Comparison of ENCODE assay signal across 8 cellular contexts in genomic region chr2:127410871-127411396, GRCh38. TPM values are rescaled to one million over a fixed set of nuclear protein-coding genes. Genes with fewer than 3 reads are reported as not detected.
DNase-seq lines count a peak whose midpoint lies in the region; ATAC-seq and TF ChIP-seq lines count a peak whose summit lies in the region.

No MANE protein-coding gene starts in this region.

- H3K27me3 ChIP-seq in lung (ENCODE audit: control insufficient read depth, insufficient read depth), result no peaks in the 10 kb centered on the region

- H3K4me3 ChIP-seq in lung, result no peak overlapping the region

- H3K36me3 ChIP-seq in lung (ENCODE audit: control insufficient read depth in 2 of 2, insufficient read depth in 2 of 2, low read length in 2 of 2), result no peaks in the 10 kb centered on the region

- no peaks in the 10 kb centered on the region for H3K9me3 ChIP-seq in lung (ENCODE audit: control insufficient read depth in 2 of 2, insufficient read depth in 1 of 2, low read length in 1 of 2)

- TF ChIP-seq CTCF in C4-2B (conservative IDR thresholded peaks at IDR 0.05), result no peak
- no peak for TF ChIP-seq CTCF in lung (IDR thresholded peaks at IDR 0.05; ENCODE audit: control extremely low read depth, extremely low read depth)

- 17 to 56% methylated on average over 3 of the region's 3 CpGs for WGBS in lung, 2 donors

- H3K27ac ChIP-seq in C4-2B (peak overlapping the region; percentile 53; the same call in 1 of the 2 replicates), lung (ENCODE audit: low read depth in 1 of 2, low read length in 1 of 2) (peak overlapping the region in 1 of 2 donors; percentile 45)

- POLR2A ChIA-PET in HEK293T (lab: Yijun Ruan, JAX), result no interaction called here

- peak; percentile 81 for DNase-seq in HS-27A (ENCODE audit: low read depth)
- DNase-seq in amniotic epithelial cell (ENCODE audit: low read depth), result peak; percentile 53
- peak; percentile 74 for DNase-seq in lung (ENCODE audit: low spot score)
- no peak for DNase-seq in HEK293T (ENCODE audit: extremely low spot score)
- no peak for DNase-seq in DMS79 (lab: John Stamatoyannopoulos, UW)
- no peak for DNase-seq in COLO668 (lab: John Stamatoyannopoulos, UW; ENCODE audit: unreplicated experiment)

- ATAC-seq in GM18907 (IDR thresholded peaks at IDR 0.05; ENCODE audit: unreplicated experiment) (peak; percentile 56), lung (ENCODE audit: insufficient read depth, low FRiP score) (no peak)

- H3K4me1 ChIP-seq in lung (ENCODE audit: control insufficient read depth in 2 of 2, insufficient read depth in 2 of 2, low read length in 2 of 2), result peaks cover 0 to 13% of the 10 kb centered on the region in 2 donors

- CTCF ChIA-PET in HEK293T (lab: Yijun Ruan, JAX), result no interaction called here

TF ChIP-seq in HEK293T, 16 proteins besides CTCF, POLR2A, EP300 and RAD21:
- TF ChIP-seq FOXM1 (IDR thresholded peaks at IDR 0.05; ENCODE audit: borderline replicate concordance) (no peak), L3MBTL2 (conservative IDR thresholded peaks at IDR 0.05) (no peak), ARNT (IDR thresholded peaks at IDR 0.05) (no peak), FOXK2 (IDR thresholded peaks at IDR 0.05) (no peak), LEF1 (IDR thresholded peaks at IDR 0.05; ENCODE audit: borderline replicate concordance) (no peak), BHLHE40 (IDR thresholded peaks at IDR 0.05; ENCODE audit: borderline replicate concordance) (no peak), HDGF (IDR thresholded peaks at IDR 0.05; ENCODE audit: borderline replicate concordance) (no peak), ELF4 (IDR thresholded peaks at IDR 0.05) (no peak), TARDBP (IDR thresholded peaks at IDR 0.05) (no peak), ZNF384 (IDR thresholded peaks at IDR 0.05) (no peak), NFRKB (IDR thresholded peaks at IDR 0.05) (no peak), PKNOX1 (IDR thresholded peaks at IDR 0.05) (no peak), FOXA1 (IDR thresholded peaks at IDR 0.05) (no peak), SUZ12 (IDR thresholded peaks at IDR 0.05) (no peak), SP1 (IDR thresholded peaks at IDR 0.05) (no peak), CTBP1 (IDR thresholded peaks at IDR 0.05; ENCODE audit: borderline replicate concordance) (no peak)
TF ChIP-seq in HEK293T: peak in this region for 0.

RNA-seq across cellular contexts. Expression of gene PROC, which starts 7.3 kb away (rescaled TPM):
- total RNA-seq in lung, result under 1 TPM in 1 of 2 donors, not detected in 1; 0.37 TPM
- under 1 TPM; 0.10 to 0.22 TPM for polyA plus RNA-seq in lung

RNA-seq across cellular contexts. Expression of gene MAP3K2, which starts 23.2 kb away (rescaled TPM):
- total RNA-seq in lung, result 10 to 100 TPM; 50.1 to 81.0 TPM
- polyA plus RNA-seq in lung, result 10 to 100 TPM in 1 of 2 donors, 1 to 10 TPM in 1; 8.1 to 11.6 TPM

Comparison
In these comparisons a context has a peak if more than half of its experiments do, and no peak if none do; other contexts are left out.
1. DNase-seq: peak in HS-27A (single experiment), amniotic epithelial cell (single experiment) and lung (single experiment); none in HEK293T (single experiment), DMS79 (single experiment) and COLO668 (single experiment).